22 cellular contexts compared by ENCODE assay signal in genomic region chr3:172057624-172058023, GRCh38.
"Had no signal": no experiment of that assay in that cellular context is flagged by ENCODE, and none has a peak within 500 bp of the region (broad histone marks: within the 10 kb centered on the region; RNA-seq: fewer than 3 reads in every experiment).

No MANE protein-coding gene starts in this region.

- H3K36me3 Mint-ChIP-seq: activated CD4-positive, alpha-beta memory T cell treated with anti-CD3 and anti-CD28 coated beads for 36 hours had no signal

- DNase-seq: activated CD4-positive, alpha-beta memory T cell treated with anti-CD3 and anti-CD28 coated beads for 36 hours; activated CD4-positive, alpha-beta T cell treated with anti-CD3 and anti-CD28 coated beads for 36 hours; activated naive CD4-positive, alpha-beta T cell treated with Interleukin-2 at 50 U/mL for 16 hours; activated naive CD8-positive, alpha-beta T cell treated with anti-CD3 and anti-CD28 coated beads, Interleukin-2, amount 10 ng/mL, durations not matched to agents 7 days and 5 days; amygdala; dorsolateral prefrontal cortex; foreskin keratinocyte; hippocampal formation; left lung; mammary epithelial cell; mucosa of descending colon; naive B cell; posterior cingulate gyrus; retina; stimulated activated CD4-positive, alpha-beta T cell treated with anti-CD3 and anti-CD28 coated beads, Interleukin-12 subunit alpha, Interleukin-12 subunit beta, amount 100 ng/mL, for 4 hours; stimulated activated CD4-positive, alpha-beta T cell treated with anti-CD3 and anti-CD28 coated beads, Interleukin-1b, Interleukin-23, amount 100 ng/mL, for 48 hours; stimulated activated naive CD4-positive, alpha-beta T cell treated with Interleukin-2 at 50 U/mL for 16 hours; substantia nigra had no signal

- H3K27me3 Mint-ChIP-seq: activated CD4-positive, alpha-beta memory T cell treated with anti-CD3 and anti-CD28 coated beads for 36 hours; activated CD4-positive, alpha-beta T cell treated with anti-CD3 and anti-CD28 coated beads for 36 hours; activated naive CD8-positive, alpha-beta T cell treated with anti-CD3 and anti-CD28 coated beads, Interleukin-2, amount 10 ng/mL, durations not matched to agents 7 days and 5 days; activated T-helper 17 cell treated with anti-CD3 and anti-CD28 coated beads, Interleukin-2, amount 50 U/mL, for 72 hours had no signal

- H3K4me3 ChIP-seq: dorsolateral prefrontal cortex, left lung, mucosa of descending colon, tibial nerve, vagina had no signal

- ATAC-seq: activated CD4-positive, alpha-beta T cell treated with anti-CD3 and anti-CD28 coated beads for 36 hours; activated T-helper 17 cell treated with anti-CD3 and anti-CD28 coated beads, Interleukin-2, amount 50 U/mL, for 72 hours; foreskin keratinocyte; left lung; mucosa of descending colon had no signal

- H3K4me3 Mint-ChIP-seq: activated CD4-positive, alpha-beta memory T cell treated with anti-CD3 and anti-CD28 coated beads for 36 hours; activated CD4-positive, alpha-beta T cell treated with anti-CD3 and anti-CD28 coated beads for 36 hours; activated naive CD8-positive, alpha-beta T cell treated with anti-CD3 and anti-CD28 coated beads, Interleukin-2, amount 10 ng/mL, durations not matched to agents 7 days and 5 days; activated T-helper 17 cell treated with anti-CD3 and anti-CD28 coated beads, Interleukin-2, amount 50 U/mL, for 72 hours; naive B cell; T-helper 2 cell treated with Interferon-gamma antibody and Interleukin-4, amounts not matched to agents 5 μg/mL and 100 μg/mL, for 36 hours had no signal

- H3K27me3 ChIP-seq: dorsolateral prefrontal cortex, foreskin keratinocyte, left lung, tibial nerve, vagina had no signal

- H3K27ac ChIP-seq: dorsolateral prefrontal cortex, foreskin keratinocyte, vagina had no signal

- H3K9me3 ChIP-seq: left lung, mucosa of descending colon, tibial nerve, vagina had no signal

- H3K27ac Mint-ChIP-seq: activated CD4-positive, alpha-beta memory T cell treated with anti-CD3 and anti-CD28 coated beads for 36 hours; activated CD4-positive, alpha-beta T cell treated with anti-CD3 and anti-CD28 coated beads for 36 hours; activated T-helper 17 cell treated with anti-CD3 and anti-CD28 coated beads, Interleukin-2, amount 50 U/mL, for 72 hours; T-helper 2 cell treated with Interferon-gamma antibody and Interleukin-4, amounts not matched to agents 5 μg/mL and 100 μg/mL, for 36 hours had no signal

- H3K9me3 Mint-ChIP-seq: activated CD4-positive, alpha-beta memory T cell treated with anti-CD3 and anti-CD28 coated beads for 36 hours; activated naive CD8-positive, alpha-beta T cell treated with anti-CD3 and anti-CD28 coated beads, Interleukin-2, amount 10 ng/mL, durations not matched to agents 7 days and 5 days; activated T-helper 17 cell treated with anti-CD3 and anti-CD28 coated beads, Interleukin-2, amount 50 U/mL, for 72 hours; naive B cell; T-helper 2 cell treated with Interferon-gamma antibody and Interleukin-4, amounts not matched to agents 5 μg/mL and 100 μg/mL, for 36 hours had no signal

- H3K36me3 ChIP-seq: tibial nerve, vagina had no signal
